In genomic region chr6:11366934-11367637, GRCh38 we compare ENCODE assay signal across 8 cellular contexts.
A peak's percentile ranks its signal among the peaks of the same experiment; 100 is the strongest.
DNase-seq lines count a peak whose midpoint lies in the region; ATAC-seq, FAIRE-seq and TF ChIP-seq lines count a peak whose summit lies in the region.

No MANE protein-coding gene starts in this region.

- no peak overlapping the region; the same call in 1 of the 2 replicates for H3K9ac ChIP-seq in PC-3 (ENCODE audit: low read length)

- H3K27me3 ChIP-seq in PC-3 (ENCODE audit: low read length), result no peaks in the 10 kb centered on the region

- DNase-seq in GM18507 (ENCODE audit: extremely low spot score, insufficient read length, low read depth) (no peak), PC-3 (peak; percentile 19), epithelial cell of prostate (ENCODE audit: low read depth, low spot score) (peak; percentile 58), retinal pigment epithelial cell (ENCODE audit: low read depth) (peak; percentile 8), iPS-NIHi11 (ENCODE audit: low spot score) (no peak), NCI-H524 treated with DMSO at 0.1 percent for 48 hours (lab: John Stamatoyannopoulos, UW) (no peak)
- DNase-seq in stimulated activated CD4-positive, alpha-beta T cell treated with anti-CD3 and anti-CD28 coated beads, Interleukin-1b, Interleukin-23, amount 100 ng/mL, for 48 hours, result no peak

- H4K20me1 ChIP-seq in PC-3 (ENCODE audit: low read length), result no peaks in the 10 kb centered on the region

- H3K4me1 ChIP-seq in PC-3 (ENCODE audit: insufficient read depth, low read length), result peaks cover 23% of the 10 kb centered on the region

- no peak overlapping the region for H3K4me2 ChIP-seq in PC-3 (ENCODE audit: low read length)

- no peaks in the 10 kb centered on the region for H3F3A ChIP-seq in PC-3 (ENCODE audit: low read length, unreplicated experiment)

- POLR2A ChIA-PET in PC-3 (lab: Charles Lee; ENCODE audit: unreplicated experiment), result interaction anchor here (1.1 kb wide), 1 partner anchor 49 kb away, joined by 7 read pairs; no protein-coding TSS in a partner anchor

- H3K4me3 ChIP-seq in PC-3 (ENCODE audit: low read length), result no peak overlapping the region
- no peak overlapping the region for H3K4me3 ChIP-seq in retinal pigment epithelial cell (ENCODE audit: low read length)

- H2AFZ ChIP-seq in PC-3 (ENCODE audit: low read length), result no peak overlapping the region

- H3K27ac ChIP-seq in PC-3 (ENCODE audit: low read length), result peak overlapping the region; percentile 40; the same call in 1 of the 2 replicates
- H3K27ac ChIP-seq in epithelial cell of prostate, result peak overlapping the region; percentile 51

- no TSS peak for BruUV-seq in PC-3 (replicated peaks; lab: Mats Ljungman, UMichigan)

- H3K9me3 ChIP-seq in PC-3 (ENCODE audit: low read length), result no peaks in the 10 kb centered on the region

- ATAC-seq in PC-3, result peak; percentile 53
- no peak for ATAC-seq in GM18870 (IDR thresholded peaks at IDR 0.05; ENCODE audit: unreplicated experiment)

- H3K36me3 ChIP-seq in PC-3 (ENCODE audit: low read depth, low read length), result no peaks in the 10 kb centered on the region

- intact Hi-C loops in PC-3 (cut with micrococcal nuclease), result no loop called here

- TF ChIP-seq CTCF in PC-3 (conservative IDR thresholded peaks at IDR 0.05; ENCODE audit: low read depth, low read length) (no peak), retinal pigment epithelial cell (conservative IDR thresholded peaks at IDR 0.05; ENCODE audit: low read depth, low read length) (no peak)

- FAIRE-seq in GM18507 (lab: Jason Lieb, UNC), result peak; percentile 81

- no peaks in the 10 kb centered on the region for H3K79me2 ChIP-seq in PC-3 (ENCODE audit: low read length)

- H3K9me2 ChIP-seq in PC-3 (replicated peaks; ENCODE audit: low read length), result no peaks in the 10 kb centered on the region

- CTCF ChIA-PET in PC-3 (lab: Charles Lee), result no interaction called here

Comparison
In these comparisons a context has a peak if more than half of its experiments do, and no peak if none do; other contexts are left out.
1. DNase-seq: peak in PC-3 (single experiment), epithelial cell of prostate (single experiment) and retinal pigment epithelial cell (single experiment); none in GM18507 (single experiment), iPS-NIHi11 (single experiment), stimulated activated CD4-positive, alpha-beta T cell treated with anti-CD3 and anti-CD28 coated beads, Interleukin-1b, Interleukin-23, amount 100 ng/mL, for 48 hours (single experiment) and NCI-H524 treated with DMSO at 0.1 percent for 48 hours (single experiment).